Comparison of ENCODE assay signal across 1 cellular context in the genomic region with DNA sequence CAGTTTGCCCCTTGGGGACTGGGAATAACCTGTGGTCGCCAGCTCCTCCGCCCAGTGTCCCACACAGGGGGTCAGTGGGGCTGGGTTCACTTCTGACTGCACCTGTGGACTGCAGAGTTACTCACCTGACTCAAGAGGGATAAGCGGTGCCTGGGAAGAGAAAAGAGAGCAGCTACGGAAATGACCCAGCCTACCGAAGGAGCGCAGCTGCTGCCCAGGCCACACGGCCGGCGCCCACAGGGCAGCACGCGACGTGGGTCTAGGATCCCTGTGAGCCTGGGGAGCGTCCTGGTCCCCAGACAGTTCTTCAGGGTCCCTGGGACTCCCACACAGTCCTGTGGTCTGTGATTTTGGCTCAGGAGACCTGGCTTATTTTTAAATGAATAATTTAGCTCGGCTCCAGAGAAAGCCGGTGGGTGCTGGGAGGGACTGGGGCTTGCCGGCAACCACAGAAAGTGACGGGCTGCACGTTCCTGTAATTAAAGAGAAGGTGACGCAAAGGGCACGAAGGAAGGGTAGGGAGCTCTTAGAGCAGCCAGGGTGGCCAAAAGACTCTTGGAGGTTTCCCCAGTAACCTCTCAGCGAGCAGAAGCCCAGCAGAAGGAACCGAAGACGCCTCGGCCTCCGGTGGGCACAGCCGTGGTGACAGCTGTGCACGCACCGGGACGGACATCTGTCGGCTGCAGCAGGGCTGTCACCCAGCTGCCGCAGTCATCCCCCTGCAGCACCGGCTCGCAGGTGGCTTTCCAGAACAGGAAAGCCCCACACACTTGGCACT.
TF ChIP-seq lines count a peak whose summit lies in the region.

No MANE protein-coding gene starts in this region.

TF ChIP-seq in WTC11, 78 proteins besides CTCF, POLR2A, EP300 and RAD21 (continued from another document):
- TF ChIP-seq, protein P1, sequence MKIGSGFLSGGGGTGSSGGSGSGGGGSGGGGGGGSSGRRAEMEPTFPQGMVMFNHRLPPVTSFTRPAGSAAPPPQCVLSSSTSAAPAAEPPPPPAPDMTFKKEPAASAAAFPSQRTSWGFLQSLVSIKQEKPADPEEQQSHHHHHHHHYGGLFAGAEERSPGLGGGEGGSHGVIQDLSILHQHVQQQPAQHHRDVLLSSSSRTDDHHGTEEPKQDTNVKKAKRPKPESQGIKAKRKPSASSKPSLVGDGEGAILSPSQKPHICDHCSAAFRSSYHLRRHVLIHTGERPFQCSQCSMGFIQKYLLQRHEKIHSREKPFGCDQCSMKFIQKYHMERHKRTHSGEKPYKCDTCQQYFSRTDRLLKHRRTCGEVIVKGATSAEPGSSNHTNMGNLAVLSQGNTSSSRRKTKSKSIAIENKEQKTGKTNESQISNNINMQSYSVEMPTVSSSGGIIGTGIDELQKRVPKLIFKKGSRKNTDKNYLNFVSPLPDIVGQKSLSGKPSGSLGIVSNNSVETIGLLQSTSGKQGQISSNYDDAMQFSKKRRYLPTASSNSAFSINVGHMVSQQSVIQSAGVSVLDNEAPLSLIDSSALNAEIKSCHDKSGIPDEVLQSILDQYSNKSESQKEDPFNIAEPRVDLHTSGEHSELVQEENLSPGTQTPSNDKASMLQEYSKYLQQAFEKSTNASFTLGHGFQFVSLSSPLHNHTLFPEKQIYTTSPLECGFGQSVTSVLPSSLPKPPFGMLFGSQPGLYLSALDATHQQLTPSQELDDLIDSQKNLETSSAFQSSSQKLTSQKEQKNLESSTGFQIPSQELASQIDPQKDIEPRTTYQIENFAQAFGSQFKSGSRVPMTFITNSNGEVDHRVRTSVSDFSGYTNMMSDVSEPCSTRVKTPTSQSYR (CRISPR knock-in tag; IDR thresholded peaks at IDR 0.05) = no peak
- no peak for TF ChIP-seq OVOL2 (CRISPR knock-in tag; IDR thresholded peaks at IDR 0.05; ENCODE audit: borderline replicate concordance)
- TF ChIP-seq ZNF423 (CRISPR knock-in tag; IDR thresholded peaks at IDR 0.05) = no peak
- TF ChIP-seq TEAD4 (CRISPR knock-in tag; IDR thresholded peaks at IDR 0.05) = no peak
- TF ChIP-seq ZNF121 (CRISPR knock-in tag; IDR thresholded peaks at IDR 0.05) = no peak
- no peak for TF ChIP-seq ZNF263 (CRISPR knock-in tag; IDR thresholded peaks at IDR 0.05; ENCODE audit: low read depth)
- TF ChIP-seq TEAD1 (CRISPR knock-in tag; IDR thresholded peaks at IDR 0.05) = no peak
- TF ChIP-seq, protein P2, sequence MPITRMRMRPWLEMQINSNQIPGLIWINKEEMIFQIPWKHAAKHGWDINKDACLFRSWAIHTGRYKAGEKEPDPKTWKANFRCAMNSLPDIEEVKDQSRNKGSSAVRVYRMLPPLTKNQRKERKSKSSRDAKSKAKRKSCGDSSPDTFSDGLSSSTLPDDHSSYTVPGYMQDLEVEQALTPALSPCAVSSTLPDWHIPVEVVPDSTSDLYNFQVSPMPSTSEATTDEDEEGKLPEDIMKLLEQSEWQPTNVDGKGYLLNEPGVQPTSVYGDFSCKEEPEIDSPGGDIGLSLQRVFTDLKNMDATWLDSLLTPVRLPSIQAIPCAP (CRISPR knock-in tag; IDR thresholded peaks at IDR 0.05) = no peak
- TF ChIP-seq GABPB1 (CRISPR knock-in tag; IDR thresholded peaks at IDR 0.05) = no peak
- TF ChIP-seq, protein P3, sequence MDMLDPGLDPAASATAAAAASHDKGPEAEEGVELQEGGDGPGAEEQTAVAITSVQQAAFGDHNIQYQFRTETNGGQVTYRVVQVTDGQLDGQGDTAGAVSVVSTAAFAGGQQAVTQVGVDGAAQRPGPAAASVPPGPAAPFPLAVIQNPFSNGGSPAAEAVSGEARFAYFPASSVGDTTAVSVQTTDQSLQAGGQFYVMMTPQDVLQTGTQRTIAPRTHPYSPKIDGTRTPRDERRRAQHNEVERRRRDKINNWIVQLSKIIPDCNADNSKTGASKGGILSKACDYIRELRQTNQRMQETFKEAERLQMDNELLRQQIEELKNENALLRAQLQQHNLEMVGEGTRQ (CRISPR knock-in tag; IDR thresholded peaks at IDR 0.05) = no peak
- TF ChIP-seq, protein P4, sequence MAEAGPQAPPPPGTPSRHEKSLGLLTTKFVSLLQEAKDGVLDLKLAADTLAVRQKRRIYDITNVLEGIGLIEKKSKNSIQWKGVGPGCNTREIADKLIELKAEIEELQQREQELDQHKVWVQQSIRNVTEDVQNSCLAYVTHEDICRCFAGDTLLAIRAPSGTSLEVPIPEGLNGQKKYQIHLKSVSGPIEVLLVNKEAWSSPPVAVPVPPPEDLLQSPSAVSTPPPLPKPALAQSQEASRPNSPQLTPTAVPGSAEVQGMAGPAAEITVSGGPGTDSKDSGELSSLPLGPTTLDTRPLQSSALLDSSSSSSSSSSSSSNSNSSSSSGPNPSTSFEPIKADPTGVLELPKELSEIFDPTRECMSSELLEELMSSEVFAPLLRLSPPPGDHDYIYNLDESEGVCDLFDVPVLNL (CRISPR knock-in tag; IDR thresholded peaks at IDR 0.05; ENCODE audit: borderline replicate concordance, low read depth) = no peak
- TF ChIP-seq, protein P5, sequence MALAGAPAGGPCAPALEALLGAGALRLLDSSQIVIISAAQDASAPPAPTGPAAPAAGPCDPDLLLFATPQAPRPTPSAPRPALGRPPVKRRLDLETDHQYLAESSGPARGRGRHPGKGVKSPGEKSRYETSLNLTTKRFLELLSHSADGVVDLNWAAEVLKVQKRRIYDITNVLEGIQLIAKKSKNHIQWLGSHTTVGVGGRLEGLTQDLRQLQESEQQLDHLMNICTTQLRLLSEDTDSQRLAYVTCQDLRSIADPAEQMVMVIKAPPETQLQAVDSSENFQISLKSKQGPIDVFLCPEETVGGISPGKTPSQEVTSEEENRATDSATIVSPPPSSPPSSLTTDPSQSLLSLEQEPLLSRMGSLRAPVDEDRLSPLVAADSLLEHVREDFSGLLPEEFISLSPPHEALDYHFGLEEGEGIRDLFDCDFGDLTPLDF (CRISPR knock-in tag; IDR thresholded peaks at IDR 0.05) = no peak
- TF ChIP-seq, protein P6, sequence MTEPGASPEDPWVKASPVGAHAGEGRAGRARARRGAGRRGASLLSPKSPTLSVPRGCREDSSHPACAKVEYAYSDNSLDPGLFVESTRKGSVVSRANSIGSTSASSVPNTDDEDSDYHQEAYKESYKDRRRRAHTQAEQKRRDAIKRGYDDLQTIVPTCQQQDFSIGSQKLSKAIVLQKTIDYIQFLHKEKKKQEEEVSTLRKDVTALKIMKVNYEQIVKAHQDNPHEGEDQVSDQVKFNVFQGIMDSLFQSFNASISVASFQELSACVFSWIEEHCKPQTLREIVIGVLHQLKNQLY (CRISPR knock-in tag; IDR thresholded peaks at IDR 0.05) = no peak
